In the genomic region with DNA sequence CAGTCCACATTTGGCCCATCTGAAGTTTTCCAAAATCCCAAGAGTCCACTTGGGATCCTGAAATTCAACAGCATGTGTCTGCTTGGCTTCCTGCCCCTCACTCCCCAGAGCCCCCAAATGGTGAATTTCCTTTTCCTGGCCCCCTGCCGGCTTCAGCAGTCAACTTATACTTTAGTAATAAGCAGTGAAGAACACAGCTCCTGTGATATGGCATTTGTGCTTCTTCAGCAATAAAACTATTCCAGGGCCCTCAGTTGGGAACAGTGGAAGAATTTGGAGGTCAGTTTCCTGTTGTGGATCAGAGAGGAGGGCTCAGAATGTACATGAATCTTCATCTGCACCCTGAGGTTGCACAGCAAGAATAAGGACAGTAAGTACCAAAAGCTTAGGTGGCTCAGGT, we compare ENCODE assay signal across 2 cellular contexts.
TF ChIP-seq lines count a peak whose summit lies in the region.

No MANE protein-coding gene starts in this region.

TF ChIP-seq in A549, 52 proteins besides CTCF, POLR2A, EP300 and RAD21:
- TF ChIP-seq, protein P1, sequence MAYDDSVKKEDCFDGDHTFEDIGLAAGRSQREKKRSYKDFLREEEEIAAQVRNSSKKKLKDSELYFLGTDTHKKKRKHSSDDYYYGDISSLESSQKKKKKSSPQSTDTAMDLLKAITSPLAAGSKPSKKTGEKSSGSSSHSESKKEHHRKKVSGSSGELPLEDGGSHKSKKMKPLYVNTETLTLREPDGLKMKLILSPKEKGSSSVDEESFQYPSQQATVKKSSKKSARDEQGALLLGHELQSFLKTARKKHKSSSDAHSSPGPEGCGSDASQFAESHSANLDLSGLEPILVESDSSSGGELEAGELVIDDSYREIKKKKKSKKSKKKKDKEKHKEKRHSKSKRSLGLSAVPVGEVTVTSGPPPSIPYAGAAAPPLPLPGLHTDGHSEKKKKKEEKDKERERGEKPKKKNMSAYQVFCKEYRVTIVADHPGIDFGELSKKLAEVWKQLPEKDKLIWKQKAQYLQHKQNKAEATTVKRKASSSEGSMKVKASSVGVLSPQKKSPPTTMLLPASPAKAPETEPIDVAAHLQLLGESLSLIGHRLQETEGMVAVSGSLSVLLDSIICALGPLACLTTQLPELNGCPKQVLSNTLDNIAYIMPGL (CRISPR knock-in tag; IDR thresholded peaks at IDR 0.05; ENCODE audit: borderline replicate concordance), result no peak
- TF ChIP-seq FOXS1 (CRISPR knock-in tag; IDR thresholded peaks at IDR 0.05), result no peak
- no peak for TF ChIP-seq HDAC2 (IDR thresholded peaks at IDR 0.05)
- peak; percentile 30 for TF ChIP-seq MAFK (IDR thresholded peaks at IDR 0.05; ENCODE audit: partially characterized antibody)

TF ChIP-seq in IMR-90, 13 proteins besides CTCF, POLR2A, EP300 and RAD21:
- TF ChIP-seq MAZ (IDR thresholded peaks at IDR 0.05; ENCODE audit: borderline replicate concordance, low read depth, low read length), result no peak
- 0 out of 2 replicates have a peak, but pooled peaks have one; percentile 20 for TF ChIP-seq MAFK (IDR thresholded peaks at IDR 0.05; ENCODE audit: low read depth, low read length)
- no peak for TF ChIP-seq CEBPB (IDR thresholded peaks at IDR 0.05; ENCODE audit: low read depth, low read length)
- TF ChIP-seq MXI1 (IDR thresholded peaks at IDR 0.05; ENCODE audit: borderline replicate concordance, low read depth, low read length), result no peak
- no peak for TF ChIP-seq NFE2L2 (IDR thresholded peaks at IDR 0.05; ENCODE audit: low read depth, low read length)
- TF ChIP-seq SMC3 (IDR thresholded peaks at IDR 0.05; ENCODE audit: low read depth, low read length), result no peak
- TF ChIP-seq, protein P2, sequence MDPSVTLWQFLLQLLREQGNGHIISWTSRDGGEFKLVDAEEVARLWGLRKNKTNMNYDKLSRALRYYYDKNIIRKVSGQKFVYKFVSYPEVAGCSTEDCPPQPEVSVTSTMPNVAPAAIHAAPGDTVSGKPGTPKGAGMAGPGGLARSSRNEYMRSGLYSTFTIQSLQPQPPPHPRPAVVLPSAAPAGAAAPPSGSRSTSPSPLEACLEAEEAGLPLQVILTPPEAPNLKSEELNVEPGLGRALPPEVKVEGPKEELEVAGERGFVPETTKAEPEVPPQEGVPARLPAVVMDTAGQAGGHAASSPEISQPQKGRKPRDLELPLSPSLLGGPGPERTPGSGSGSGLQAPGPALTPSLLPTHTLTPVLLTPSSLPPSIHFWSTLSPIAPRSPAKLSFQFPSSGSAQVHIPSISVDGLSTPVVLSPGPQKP (IDR thresholded peaks at IDR 0.05; ENCODE audit: borderline replicate concordance, low read depth, low read length), result no peak
- TF ChIP-seq CHD1 (IDR thresholded peaks at IDR 0.05; ENCODE audit: low read depth, low read length), result no peak
